Comparison of ENCODE assay signal across 9 cellular contexts in the genomic region with DNA sequence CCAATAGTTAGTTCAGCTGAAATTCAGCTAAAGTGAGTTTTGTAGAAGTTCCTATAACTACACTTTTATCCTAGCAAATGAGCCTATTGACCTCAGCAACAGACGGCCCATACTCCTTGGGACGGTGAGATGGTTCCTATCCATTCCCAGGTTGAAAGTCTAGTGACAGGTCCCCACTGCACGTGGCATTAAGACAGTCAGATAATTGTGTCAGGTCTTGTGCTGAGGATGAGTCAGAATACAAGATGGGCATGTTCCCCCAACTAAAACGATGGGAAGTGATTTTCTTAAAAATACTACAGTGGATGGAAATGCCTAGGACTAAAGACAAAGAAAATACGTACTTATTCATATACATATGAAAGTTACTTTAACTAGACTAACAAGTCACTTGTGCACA. TPM values are rescaled to one million over a fixed set of nuclear protein-coding genes. Genes with fewer than 3 reads are reported as not detected.
DNase-seq lines count a peak whose midpoint lies in the region; ATAC-seq, FAIRE-seq and TF ChIP-seq lines count a peak whose summit lies in the region.
"Had no signal": no experiment of that assay in that cellular context is flagged by ENCODE, and none has a peak within 500 bp of the region (broad histone marks: within the 10 kb centered on the region; RNA-seq: fewer than 3 reads in every experiment).

No MANE protein-coding gene starts in this region.

- peak overlapping the region; percentile 94 for H3K4me2 ChIP-seq in KMS-11

- FAIRE-seq in GM19239 (lab: Jason Lieb, UNC) = no peak
- FAIRE-seq: small intestine had no signal

- no peaks in the 10 kb centered on the region for H3K36me3 Mint-ChIP-seq in naive B cell

- no peaks in the 10 kb centered on the region for H3K9me3 Mint-ChIP-seq in naive B cell

- H3K9ac ChIP-seq in KMS-11 = peak overlapping the region; percentile 69; the same call in 1 of the 2 replicates

- peak overlapping the region; percentile 47; the same call in 1 of the 2 replicates for H3K27ac ChIP-seq in KMS-11
- peak overlapping the region; percentile 96 to 97 for H3K27ac ChIP-seq in coronary artery

- no peaks in the 10 kb centered on the region for H3K36me3 ChIP-seq in KMS-11 (ENCODE audit: insufficient read depth)

- 0 out of 2 replicates have a peak, but pooled peaks cover 12% of the 10 kb centered on the region for H3K79me2 ChIP-seq in KMS-11 (ENCODE audit: insufficient read depth, low read depth)

- ATAC-seq in naive B cell (ENCODE audit: low read depth in 2 of 2) = no peak

- H3K27ac Mint-ChIP-seq in naive B cell = peak overlapping the region in 1 of 6 donors; percentile 39

- H3K4me1 Mint-ChIP-seq in naive B cell = peaks cover 18 to 35% (median 29%) of the 10 kb centered on the region in 3 donors

- H3K4me3 ChIP-seq in AG04449 (ENCODE audit: low read depth, low read length) = peak overlapping the region; percentile 99
- H3K4me3 ChIP-seq in KMS-11 (IDR thresholded peaks at IDR 0.05; ENCODE audit: insufficient read depth, low read depth, low read length) = no peak overlapping the region
- H3K4me3 ChIP-seq in coronary artery = peak overlapping the region; percentile 86

- H3K4me3 Mint-ChIP-seq in naive B cell = peak overlapping the region; percentile 77 to 97 (median 89)

- peaks cover 26 to 36% (median 32%) of the 10 kb centered on the region in 3 donors for H3K27me3 Mint-ChIP-seq in naive B cell

- DNase-seq in AG04449 (ENCODE audit: low read depth, low spot score) = no peak
- DNase-seq in coronary artery (ENCODE audit: low spot score) = no peak
- DNase-seq in naive B cell = no peak
- no peak for DNase-seq in GM19239 (ENCODE audit: insufficient read length, low spot score)
- DNase-seq in NCI-H2227 treated with DMSO at 0.1 percent for 48 hours (lab: John Stamatoyannopoulos, UW) = no peak
- no peak for DNase-seq in kidney glomerular epithelial cell (lab: John Stamatoyannopoulos, UW)
- no peak for DNase-seq in GM19240 (ENCODE audit: insufficient read length, low spot score)

- H3K27me3 ChIP-seq in KMS-11 (ENCODE audit: insufficient read depth, low read depth) = no peaks in the 10 kb centered on the region; the same call in 1 of the 2 replicates

- POLR2A ChIA-PET in AG04449 (lab: Yijun Ruan, JAX) = interaction anchor here (0.9 to 3.2 kb wide), 12 partner anchors 9 to 267 kb away, joined by 3 to 36 read pairs (median 8); partner anchors contain the start of gene CAV2

- TF ChIP-seq CTCF in AG04449 (IDR thresholded peaks at IDR 0.05; ENCODE audit: insufficient read depth, low read length, missing control alignments) (no peak), KMS-11 (conservative IDR thresholded peaks at IDR 0.05; ENCODE audit: low read depth, low read length) (no peak), coronary artery (IDR thresholded peaks at IDR 0.05) (no peak)

- H4K20me1 ChIP-seq in KMS-11 (ENCODE audit: insufficient read depth) = no peaks in the 10 kb centered on the region

- peak overlapping the region; percentile 98; the same call in 1 of the 2 replicates for H2AFZ ChIP-seq in KMS-11 (ENCODE audit: low read depth)

- CTCF ChIA-PET in AG04449 (lab: Yijun Ruan, JAX) = interaction anchor here (0.7 to 5.3 kb wide), 42 partner anchors 10 to 354 kb away, joined by 3 to 129 read pairs (median 6); partner anchors contain the start of gene CAV2

- peaks cover 60% of the 10 kb centered on the region for H3K4me1 ChIP-seq in KMS-11 (ENCODE audit: low read depth, poor library complexity, severe bottlenecking)

RNA-seq across cellular contexts. Expression of gene CAV1, which starts 2.1 kb away (rescaled TPM):
- polyA plus RNA-seq in naive B cell (ENCODE audit: low read depth in 6 of 6) = 1 to 10 TPM in 5 of 6 donors, under 1 TPM in 1; 0.73 to 9.0 (median 4.8) TPM

RNA-seq across cellular contexts. Expression of gene CAV2, which starts 27.4 kb away (rescaled TPM):
- not detected for polyA plus RNA-seq in naive B cell (ENCODE audit: low read depth in 6 of 6)
